Comparison of ENCODE assay signal across 4 cellular contexts in the genomic region with DNA sequence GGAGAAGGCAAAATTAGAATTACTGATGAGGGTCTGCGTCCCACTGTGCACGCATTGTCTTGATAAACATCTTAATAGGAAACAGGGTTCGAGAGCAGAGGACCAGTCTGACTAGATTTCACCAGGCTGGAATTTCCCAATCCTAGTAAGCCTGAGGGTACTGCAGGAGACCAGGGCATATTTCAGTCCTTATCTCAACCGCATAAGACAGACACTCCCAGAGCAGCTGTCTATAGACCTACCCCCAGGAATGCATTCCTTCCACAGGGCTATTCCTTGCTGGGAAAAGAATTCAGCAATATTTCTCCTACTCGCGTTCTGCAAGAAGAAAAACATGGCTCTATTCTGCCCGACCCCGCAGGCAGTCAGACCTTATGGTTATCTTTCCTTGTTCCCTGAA. TPM values are rescaled to one million over a fixed set of nuclear protein-coding genes. Genes with fewer than 3 reads are reported as not detected.
"Had no signal": no experiment of that assay in that cellular context is flagged by ENCODE, and none has a peak within 500 bp of the region (broad histone marks: within the 10 kb centered on the region; RNA-seq: fewer than 3 reads in every experiment).

No MANE protein-coding gene starts in this region.

RNA-seq across cellular contexts. Expression of gene CFAP53, which starts 24.5 kb away (rescaled TPM):
- total RNA-seq: LHCN-M2, Right ventricle myocardium inferior, SJCRH30 had no signal

RNA-seq across cellular contexts. Expression of gene MYO5B, which starts 46.8 kb away (rescaled TPM):
- total RNA-seq: OCI-LY7 had no signal
